Comparison of ENCODE assay signal across 8 cellular contexts in the genomic region with DNA sequence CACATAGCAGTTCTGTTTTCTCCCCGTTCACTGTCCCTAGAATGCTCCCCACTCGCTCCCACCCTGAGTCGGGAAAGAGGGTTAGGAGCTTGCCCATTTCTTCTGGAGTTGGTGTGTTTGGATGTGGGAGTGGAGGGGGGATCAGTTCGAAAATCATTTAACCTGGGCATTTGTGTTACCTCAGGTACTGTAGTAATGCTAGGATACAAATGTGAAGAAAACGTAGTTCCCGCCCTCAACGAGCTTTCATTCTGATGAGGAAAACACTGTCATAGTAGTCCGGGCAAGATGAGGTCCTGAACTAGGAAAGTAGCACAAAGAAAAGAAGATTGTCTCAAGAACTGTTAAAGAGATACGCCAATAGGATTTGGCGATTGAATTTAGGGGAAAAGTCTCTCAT. TPM values are rescaled to one million over a fixed set of nuclear protein-coding genes. Genes with fewer than 3 reads are reported as not detected.
A peak's percentile ranks its signal among the peaks of the same experiment; 100 is the strongest.
DNase-seq lines count a peak whose midpoint lies in the region; ATAC-seq, FAIRE-seq and TF ChIP-seq lines count a peak whose summit lies in the region.

No MANE protein-coding gene starts in this region.

- WGBS in GM12878 (ENCODE audit: insufficient coverage, insufficient replicate concordance, low lambda C conversion rate, missing lambda C conversion rate), result 16% methylated on average over 10 of the region's 10 CpGs
- WGBS in HepG2 (ENCODE audit: low lambda C conversion rate), result 9% methylated on average over 10 of the region's 10 CpGs
- WGBS in urinary bladder, result 16% methylated on average over 10 of the region's 10 CpGs

- TF ChIP-seq CTCF in 22Rv1 (IDR thresholded peaks at IDR 0.05) (no peak), GM12878 (IDR thresholded peaks at IDR 0.05 in 2 of 3, conservative IDR thresholded peaks at IDR 0.05 in 1 of 3; ENCODE audit: control insufficient read depth in 2 of 3, extremely low read depth in 1 of 3, insufficient read depth in 1 of 3, low read depth in 3 of 3, low read length in 3 of 3) (no peak), HepG2 (CRISPR knock-in tag; IDR thresholded peaks at IDR 0.05) (no peak)

- H2AFZ ChIP-seq in GM12878 (ENCODE audit: control insufficient read depth, low read depth, low read length) (peak overlapping the region; percentile 82; the same call in 1 of the 2 replicates), HepG2 (ENCODE audit: low read length) (peak overlapping the region; percentile 56)

- H3K4me2 ChIP-seq in GM12878 (ENCODE audit: control insufficient read depth, insufficient read depth) (peak overlapping the region; percentile 89), HepG2 (ENCODE audit: low read depth, low read length) (peak overlapping the region; percentile 76)

- SMC1A ChIA-PET in GM12878 (lab: Charles Lee; ENCODE audit: uncharacterized antibody, unreplicated experiment), result interaction anchor here (0.7 to 1.3 kb wide), 4 partner anchors 8 to 160 kb away, joined by 3 to 4 read pairs (median 3); no protein-coding TSS in a partner anchor

- TF ChIP-seq POLR2A in GM12878 (IDR thresholded peaks at IDR 0.05; ENCODE audit: low read depth, low read length), result no peak
- TF ChIP-seq POLR2A in HepG2 (IDR thresholded peaks at IDR 0.05; ENCODE audit: insufficient read depth in 1 of 2, low read depth in 2 of 2, low read length in 2 of 2), result no peak

- intact Hi-C loops in GM12878 (cut with micrococcal nuclease; ENCODE audit: unreplicated experiment), result loop anchor here (2.0 to 5.0 kb wide), 2 partner anchors 160 to 210 kb away; a partner anchor contains a TSS
- intact Hi-C loops in HepG2 (cut with micrococcal nuclease; ENCODE audit: unreplicated experiment), result no loop called here

- BruUV-seq in GM12878 (replicated peaks; lab: Mats Ljungman, UMichigan), result TSS peak; percentile 60
- BruUV-seq in HepG2 (replicated peaks; lab: Mats Ljungman, UMichigan), result TSS peak; percentile 54

- H3K79me2 ChIP-seq in GM12878 (ENCODE audit: control insufficient read depth, insufficient read depth, low read length) (peaks cover 43% of the 10 kb centered on the region), HepG2 (ENCODE audit: insufficient read depth, low read length) (peaks cover 43% of the 10 kb centered on the region)

- FAIRE-seq in GM12878 (lab: Jason Lieb, UNC), result no peak
- FAIRE-seq in HepG2 (lab: Jason Lieb, UNC), result no peak

- H3K9me3 ChIP-seq in GM12878 (replicated peaks; ENCODE audit: control insufficient read depth, insufficient read depth, low read length) (no peaks in the 10 kb centered on the region), HepG2 (ENCODE audit: low read length) (no peaks in the 10 kb centered on the region)

- CTCF ChIA-PET in GM12878 (lab: Yijun Ruan, JAX), result interaction anchor here (0.8 to 2.5 kb wide), 6 partner anchors 10 to 193 kb away, joined by 3 to 12 read pairs (median 4); no protein-coding TSS in a partner anchor
- CTCF ChIA-PET in HepG2 (lab: Yijun Ruan, JAX; ENCODE audit: low intra/inter-chr PET ratio, low total read pairs), result no interaction called here

- H3K27me3 ChIP-seq in GM12878 (replicated peaks in 1 of 2; ENCODE audit: control insufficient read depth in 2 of 2, insufficient read depth in 2 of 2, low read length in 1 of 2), result no peaks in the 10 kb centered on the region
- no peaks in the 10 kb centered on the region; a peak in 1 of 5 replicates for H3K27me3 ChIP-seq in HepG2 (ENCODE audit: control insufficient read depth in 1 of 2, insufficient read depth in 2 of 2, low read length in 2 of 2)

- no peaks in the 10 kb centered on the region for H4K20me1 ChIP-seq in GM12878 (ENCODE audit: control insufficient read depth, insufficient read depth)
- H4K20me1 ChIP-seq in HepG2 (ENCODE audit: insufficient read depth, low read length), result no peaks in the 10 kb centered on the region

- POLR2A ChIA-PET in GM12878 (lab: Charles Lee), result interaction anchor here (0.5 to 1.7 kb wide), 4 partner anchors 13 to 397 kb away, joined by 3 to 9 read pairs (median 4); a partner anchor contains a TSS
- POLR2A ChIA-PET in HepG2 (lab: Yijun Ruan, JAX), result interaction anchor here (1.0 to 1.9 kb wide), 8 partner anchors 13 to 216 kb away, joined by 3 to 7 read pairs (median 4); a partner anchor contains a TSS

- TF ChIP-seq EP300 in GM12878 (IDR thresholded peaks at IDR 0.05; ENCODE audit: borderline replicate concordance in 1 of 2, control insufficient read depth in 1 of 2, low read depth in 2 of 2, low read length in 2 of 2) (no peak), HepG2 (IDR thresholded peaks at IDR 0.05; ENCODE audit: low read depth in 2 of 2, low read length in 2 of 2) (no peak), HepG2 (CRISPR knock-in tag; IDR thresholded peaks at IDR 0.05; ENCODE audit: borderline replicate concordance) (no peak)

- RAD21 ChIA-PET in GM12878 (lab: Charles Lee; ENCODE audit: unreplicated experiment), result interaction anchor here (0.6 to 1.4 kb wide), 5 partner anchors 14 to 155 kb away, joined by 3 to 6 read pairs (median 3); no protein-coding TSS in a partner anchor

- ATAC-seq in HG03097 (IDR thresholded peaks at IDR 0.05; ENCODE audit: low FRiP score, unreplicated experiment), result peak; percentile 4
- peak; percentile 2; the same call in 1 of the 3 replicates for ATAC-seq in GM12878
- peak; percentile 40 for ATAC-seq in HepG2

- TF ChIP-seq RAD21 in GM12878 (IDR thresholded peaks at IDR 0.05; ENCODE audit: insufficient read depth, low read depth, low read length) (no peak), HepG2 (CRISPR knock-in tag; IDR thresholded peaks at IDR 0.05) (no peak)

- H3K4me3 ChIP-seq in GM12878 (peak overlapping the region; percentile 98), HepG2 (replicated peaks in 1 of 3; ENCODE audit: insufficient read depth in 1 of 3, low read depth in 2 of 3, low read length in 3 of 3) (peak overlapping the region; percentile 92 to 97 (median 97)), urinary bladder (ENCODE audit: low read depth, low read length) (peak overlapping the region; percentile 73)

- DNase-seq in GM12878 (ENCODE audit: low read depth, low spot score), result no peak
- no peak for DNase-seq in HepG2 (ENCODE audit: low spot score)
- DNase-seq in MV-4-11 (lab: John Stamatoyannopoulos, UW), result no peak
- no peak for DNase-seq in AG20443 (ENCODE audit: low spot score)
- DNase-seq in A172 (ENCODE audit: low spot score), result no peak

- peaks cover 3 to 22% of the 10 kb centered on the region in 2 experiments for H3K36me3 ChIP-seq in GM12878 (ENCODE audit: control insufficient read depth in 2 of 2, insufficient read depth in 2 of 2, low read length in 1 of 2)
- H3K36me3 ChIP-seq in HepG2 (replicated peaks in 1 of 2; ENCODE audit: control insufficient read depth in 1 of 2, insufficient read depth in 2 of 2, low read length in 2 of 2), result peaks cover 7 to 55% of the 10 kb centered on the region in 2 experiments
- H3K36me3 ChIP-seq in urinary bladder (ENCODE audit: insufficient read depth), result peaks cover 4% of the 10 kb centered on the region

- H3K9ac ChIP-seq in GM12878 (ENCODE audit: control insufficient read depth, insufficient read depth, low read length) (peak overlapping the region; percentile 82), HepG2 (ENCODE audit: insufficient read depth, low read depth, low read length) (peak overlapping the region; percentile 96)

- peaks cover 3% of the 10 kb centered on the region; the same call in 1 of the 2 replicates for H3K4me1 ChIP-seq in GM12878 (ENCODE audit: control insufficient read depth, insufficient read depth, low read length)
- peaks cover 34% of the 10 kb centered on the region for H3K4me1 ChIP-seq in HepG2 (ENCODE audit: insufficient read depth, low read length)
- H3K4me1 ChIP-seq in urinary bladder (ENCODE audit: insufficient read depth), result no peaks in the 10 kb centered on the region

- H3K27ac ChIP-seq in 22Rv1, result peak overlapping the region; percentile 76
- peak overlapping the region; percentile 61 for H3K27ac ChIP-seq in GM12878 (ENCODE audit: control insufficient read depth, insufficient read depth)
- peak overlapping the region; percentile 75 for H3K27ac ChIP-seq in HepG2 (ENCODE audit: extremely low read length, insufficient read depth, low read length)
- H3K27ac ChIP-seq in urinary bladder (ENCODE audit: low read depth), result no peak overlapping the region

- in situ Hi-C loops in GM12878 (cut with MboI) (loop anchor here (5.0 kb wide), 1 partner anchor 210 kb away; a partner anchor contains a TSS), HepG2 (cut with HindIII; ENCODE audit: extremely low pct_ligation_motif_present, low pct_unique_long_range_greater_than_20kb) (no loop called here)

RNA-seq across cellular contexts. Expression of a gene that starts 0.5 kb away (rescaled TPM):
- 32.1 and 37.3 TPM in 2 replicates for total RNA-seq in GM12878 (2013; cell fraction: nucleolus; rRNA removed)
- 138 and 162 TPM in 2 replicates for total RNA-seq in GM12878 (2014; rRNA removed)
- total RNA-seq in GM12878 (2014; rRNA removed; fragmentation: Illumina TruSeq; extraction: Trizol), result 114 and 119 TPM in 2 replicates
- total RNA-seq in GM12878 (2021), result 117 and 120 TPM in 2 replicates
- polyA plus RNA-seq in GM12878 (2011; ENCODE audit: low read depth), result 116 TPM
- polyA plus RNA-seq in GM12878 (2011; rRNA removed), result 198 and 232 TPM in 2 replicates
- 348 and 397 TPM in 2 replicates for polyA plus RNA-seq in GM12878 (2011; cell fraction: cytosol; rRNA removed)
- 178 and 185 TPM in 2 replicates for polyA plus RNA-seq in GM12878 (2011; cell fraction: nucleus; rRNA removed)
- polyA plus RNA-seq in GM12878 (2012), result 84.8 and 109 TPM in 2 replicates
- 142 and 159 TPM in 2 replicates for polyA plus RNA-seq in GM12878 (2014; fragmentation: Illumina TruSeq; extraction: Trizol)
- polyA plus RNA-seq in GM12878 (2014; fragmentation: Nextera tagmentation; extraction: Ambion mirVana), result 100 to 1,000 TPM; 469 to 775 TPM
- 119 and 133 TPM in 2 replicates for polyA plus RNA-seq in GM12878 (2014; rRNA removed)
- polyA plus RNA-seq in GM12878 (2016; fragmentation: Nextera tagmentation; extraction: Ambion mirVana), result 100 to 1,000 TPM; 312 to 346 TPM
- polyA minus RNA-seq in GM12878 (2011; rRNA and poly(A)+ RNA removed), result 304 and 353 TPM in 2 replicates
- 64.4 and 76.7 TPM in 2 replicates for polyA minus RNA-seq in GM12878 (2011; cell fraction: cytosol; rRNA and poly(A)+ RNA removed)
- polyA minus RNA-seq in GM12878 (2011; cell fraction: nucleus; rRNA and poly(A)+ RNA removed), result 25.6 and 48.9 TPM in 2 replicates
- 123 and 187 TPM in 2 replicates for total RNA-seq in HepG2 (2016; rRNA removed; fragmentation: Illumina TruSeq; extraction: Trizol)
- 14.7 and 15.7 TPM in 2 replicates for total RNA-seq in HepG2 (2016; cell fraction: cytosol; rRNA removed; fragmentation: Illumina TruSeq; extraction: Trizol; ENCODE audit: low read depth)
- 133 and 194 TPM in 2 replicates for total RNA-seq in HepG2 (2016; cell fraction: insoluble cytoplasmic fraction; rRNA removed; fragmentation: Illumina TruSeq; extraction: Trizol)
- 36.7 and 46.5 TPM in 2 replicates for total RNA-seq in HepG2 (2016; cell fraction: membrane; rRNA removed; fragmentation: Illumina TruSeq; extraction: Trizol)
- 59.2 and 72.0 TPM in 2 replicates for total RNA-seq in HepG2 (2016; cell fraction: nucleus; rRNA removed; fragmentation: Illumina TruSeq; extraction: Trizol)
- polyA plus RNA-seq in HepG2 (2011; rRNA removed), result 117 and 131 TPM in 2 replicates
- polyA plus RNA-seq in HepG2 (2011; cell fraction: cytosol; rRNA removed), result 110 and 143 TPM in 2 replicates
- 55.2 and 68.9 TPM in 2 replicates for polyA plus RNA-seq in HepG2 (2011; cell fraction: nucleus; rRNA removed)
- polyA plus RNA-seq in HepG2 (2012), result 81.8 and 87.4 TPM in 2 replicates
- polyA plus RNA-seq in HepG2 (2016; cell fraction: cytosol; fragmentation: Illumina TruSeq; extraction: Trizol; ENCODE audit: low read depth), result 15.3 and 16.3 TPM in 2 replicates
- polyA plus RNA-seq in HepG2 (2016; cell fraction: insoluble cytoplasmic fraction; fragmentation: Illumina TruSeq; extraction: Trizol; ENCODE audit: low read depth), result 172 and 198 TPM in 2 replicates
- 35.7 and 38.8 TPM in 2 replicates for polyA plus RNA-seq in HepG2 (2016; cell fraction: membrane; fragmentation: Illumina TruSeq; extraction: Trizol; ENCODE audit: low read depth)
- 93.2 and 95.0 TPM in 2 replicates for polyA plus RNA-seq in HepG2 (2016; cell fraction: nucleus; fragmentation: Illumina TruSeq; extraction: Trizol; ENCODE audit: insufficient read depth, low read depth)
- 413 and 446 TPM in 2 replicates for polyA minus RNA-seq in HepG2 (2011; rRNA and poly(A)+ RNA removed; ENCODE audit: low replicate concordance)
- 60.0 and 64.5 TPM in 2 replicates for polyA minus RNA-seq in HepG2 (2011; cell fraction: cytosol; rRNA and poly(A)+ RNA removed)
- 20.6 and 32.0 TPM in 2 replicates for polyA minus RNA-seq in HepG2 (2011; cell fraction: nucleus; rRNA and poly(A)+ RNA removed)
- total RNA-seq in urinary bladder, result 166 TPM
- 180 TPM for polyA plus RNA-seq in urinary bladder
- total RNA-seq in A172 (2014; rRNA removed; shearing (Covaris generic)), result 109 and 124 TPM in 2 replicates

RNA-seq across cellular contexts. Expression of a gene that starts 0.7 kb away (rescaled TPM):
- 13.3 and 13.4 TPM in 2 replicates for total RNA-seq in GM12878 (2013; cell fraction: nucleolus; rRNA removed)
- total RNA-seq in GM12878 (2014; rRNA removed) (143 and 155 TPM in 2 replicates), GM12878 (2014; rRNA removed; fragmentation: Illumina TruSeq; extraction: Trizol) (71.5 and 76.0 TPM in 2 replicates), GM12878 (2021) (72.7 and 83.0 TPM in 2 replicates), HepG2 (2016; rRNA removed; fragmentation: Illumina TruSeq; extraction: Trizol) (98.3 and 125 TPM in 2 replicates), urinary bladder (57.0 TPM)
- polyA plus RNA-seq in GM12878 (2011; ENCODE audit: low read depth), result 29.5 TPM
- polyA plus RNA-seq in GM12878 (2011; rRNA removed) (76.8 and 92.4 TPM in 2 replicates), GM12878 (2014; fragmentation: Illumina TruSeq; extraction: Trizol) (26.4 and 64.9 TPM in 2 replicates), GM12878 (2014; fragmentation: Nextera tagmentation; extraction: Ambion mirVana) (100 to 1,000 TPM; 247 to 271 TPM), GM12878 (2014; rRNA removed) (123 and 154 TPM in 2 replicates), GM12878 (2016; fragmentation: Nextera tagmentation; extraction: Ambion mirVana) (100 to 1,000 TPM; 201 to 214 TPM), HepG2 (2011; rRNA removed) (84.5 and 87.5 TPM in 2 replicates), urinary bladder (82.9 TPM)
- 91.5 and 120 TPM in 2 replicates for polyA plus RNA-seq in GM12878 (2011; cell fraction: cytosol; rRNA removed)
- polyA plus RNA-seq in GM12878 (2011; cell fraction: nucleus; rRNA removed), result 43.3 and 53.0 TPM in 2 replicates
- polyA plus RNA-seq in GM12878 (2012), result 59.6 and 80.0 TPM in 2 replicates
- polyA minus RNA-seq in GM12878 (2011; rRNA and poly(A)+ RNA removed), result 24.4 and 28.1 TPM in 2 replicates
- polyA minus RNA-seq in GM12878 (2011; cell fraction: cytosol; rRNA and poly(A)+ RNA removed), result 6.9 and 7.2 TPM in 2 replicates
- polyA minus RNA-seq in GM12878 (2011; cell fraction: nucleus; rRNA and poly(A)+ RNA removed), result 11.9 and 14.5 TPM in 2 replicates
- 86.0 and 99.1 TPM in 2 replicates for total RNA-seq in HepG2 (2016; cell fraction: cytosol; rRNA removed; fragmentation: Illumina TruSeq; extraction: Trizol; ENCODE audit: low read depth)
- total RNA-seq in HepG2 (2016; cell fraction: insoluble cytoplasmic fraction; rRNA removed; fragmentation: Illumina TruSeq; extraction: Trizol), result 95.4 and 137 TPM in 2 replicates
- total RNA-seq in HepG2 (2016; cell fraction: membrane; rRNA removed; fragmentation: Illumina TruSeq; extraction: Trizol), result 151 and 157 TPM in 2 replicates
- 41.0 and 42.0 TPM in 2 replicates for total RNA-seq in HepG2 (2016; cell fraction: nucleus; rRNA removed; fragmentation: Illumina TruSeq; extraction: Trizol)
- 56.0 and 67.8 TPM in 2 replicates for polyA plus RNA-seq in HepG2 (2011; cell fraction: cytosol; rRNA removed)
- polyA plus RNA-seq in HepG2 (2011; cell fraction: nucleus; rRNA removed), result 18.9 and 27.2 TPM in 2 replicates
- polyA plus RNA-seq in HepG2 (2012), result 42.6 and 43.7 TPM in 2 replicates
- polyA plus RNA-seq in HepG2 (2016; cell fraction: cytosol; fragmentation: Illumina TruSeq; extraction: Trizol; ENCODE audit: low read depth), result 105 and 110 TPM in 2 replicates
- 119 and 131 TPM in 2 replicates for polyA plus RNA-seq in HepG2 (2016; cell fraction: insoluble cytoplasmic fraction; fragmentation: Illumina TruSeq; extraction: Trizol; ENCODE audit: low read depth)
- 134 and 136 TPM in 2 replicates for polyA plus RNA-seq in HepG2 (2016; cell fraction: membrane; fragmentation: Illumina TruSeq; extraction: Trizol; ENCODE audit: low read depth)
- 53.8 and 59.9 TPM in 2 replicates for polyA plus RNA-seq in HepG2 (2016; cell fraction: nucleus; fragmentation: Illumina TruSeq; extraction: Trizol; ENCODE audit: insufficient read depth, low read depth)
- 15.2 and 38.1 TPM in 2 replicates for polyA minus RNA-seq in HepG2 (2011; rRNA and poly(A)+ RNA removed; ENCODE audit: low replicate concordance)
- polyA minus RNA-seq in HepG2 (2011; cell fraction: cytosol; rRNA and poly(A)+ RNA removed), result 6.4 and 8.4 TPM in 2 replicates
- 10.0 and 14.3 TPM in 2 replicates for polyA minus RNA-seq in HepG2 (2011; cell fraction: nucleus; rRNA and poly(A)+ RNA removed)
- total RNA-seq in A172 (2014; rRNA removed; shearing (Covaris generic)), result 56.7 and 61.3 TPM in 2 replicates

RNA-seq across cellular contexts. Expression of a gene that starts 13.1 kb away (rescaled TPM):
- total RNA-seq in GM12878 (2013; cell fraction: nucleolus; rRNA removed), result 30.5 and 33.5 TPM in 2 replicates
- total RNA-seq in GM12878 (2014; rRNA removed) (16.3 and 20.6 TPM in 2 replicates), GM12878 (2014; rRNA removed; fragmentation: Illumina TruSeq; extraction: Trizol) (38.7 TPM in 2 replicates), GM12878 (2021) (18.1 and 19.2 TPM in 2 replicates), HepG2 (2016; rRNA removed; fragmentation: Illumina TruSeq; extraction: Trizol) (22.5 and 31.8 TPM in 2 replicates), urinary bladder (29.3 TPM)
- polyA plus RNA-seq in GM12878 (2011; ENCODE audit: low read depth), result 23.0 TPM
- polyA plus RNA-seq in GM12878 (2011; rRNA removed) (22.3 and 37.5 TPM in 2 replicates), GM12878 (2014; fragmentation: Illumina TruSeq; extraction: Trizol) (43.3 and 53.9 TPM in 2 replicates), GM12878 (2014; fragmentation: Nextera tagmentation; extraction: Ambion mirVana) (10 to 100 TPM in 1 of 2 experiments, 1 to 10 TPM in 1; 9.6 to 11.5 TPM), GM12878 (2014; rRNA removed) (14.7 and 17.6 TPM in 2 replicates), GM12878 (2016; fragmentation: Nextera tagmentation; extraction: Ambion mirVana) (10 to 100 TPM; 19.2 to 21.5 TPM), HepG2 (2011; rRNA removed) (8.3 and 11.2 TPM in 2 replicates), urinary bladder (16.0 TPM)
- polyA plus RNA-seq in GM12878 (2011; cell fraction: cytosol; rRNA removed), result 8.9 and 9.2 TPM in 2 replicates
- 14.9 and 15.0 TPM in 2 replicates for polyA plus RNA-seq in GM12878 (2011; cell fraction: nucleus; rRNA removed)
- polyA plus RNA-seq in GM12878 (2012), result 17.5 and 21.9 TPM in 2 replicates
- 19.4 and 20.2 TPM in 2 replicates for polyA minus RNA-seq in GM12878 (2011; rRNA and poly(A)+ RNA removed)
- 9.8 and 12.3 TPM in 2 replicates for polyA minus RNA-seq in GM12878 (2011; cell fraction: cytosol; rRNA and poly(A)+ RNA removed)
- polyA minus RNA-seq in GM12878 (2011; cell fraction: nucleus; rRNA and poly(A)+ RNA removed), result 10.4 and 14.6 TPM in 2 replicates
- 5.5 and 7.1 TPM in 2 replicates for total RNA-seq in HepG2 (2016; cell fraction: cytosol; rRNA removed; fragmentation: Illumina TruSeq; extraction: Trizol; ENCODE audit: low read depth)
- 24.1 and 31.3 TPM in 2 replicates for total RNA-seq in HepG2 (2016; cell fraction: insoluble cytoplasmic fraction; rRNA removed; fragmentation: Illumina TruSeq; extraction: Trizol)
- total RNA-seq in HepG2 (2016; cell fraction: membrane; rRNA removed; fragmentation: Illumina TruSeq; extraction: Trizol), result 21.5 and 25.6 TPM in 2 replicates
- total RNA-seq in HepG2 (2016; cell fraction: nucleus; rRNA removed; fragmentation: Illumina TruSeq; extraction: Trizol), result 12.3 and 17.7 TPM in 2 replicates
- 5.9 and 8.2 TPM in 2 replicates for polyA plus RNA-seq in HepG2 (2011; cell fraction: cytosol; rRNA removed)
- 3.1 and 4.5 TPM in 2 replicates for polyA plus RNA-seq in HepG2 (2011; cell fraction: nucleus; rRNA removed)
- 15.3 and 16.6 TPM in 2 replicates for polyA plus RNA-seq in HepG2 (2012)
- polyA plus RNA-seq in HepG2 (2016; cell fraction: cytosol; fragmentation: Illumina TruSeq; extraction: Trizol; ENCODE audit: low read depth), result 5.3 and 5.9 TPM in 2 replicates
- polyA plus RNA-seq in HepG2 (2016; cell fraction: insoluble cytoplasmic fraction; fragmentation: Illumina TruSeq; extraction: Trizol; ENCODE audit: low read depth), result 31.6 and 37.6 TPM in 2 replicates
- 13.7 and 14.2 TPM in 2 replicates for polyA plus RNA-seq in HepG2 (2016; cell fraction: membrane; fragmentation: Illumina TruSeq; extraction: Trizol; ENCODE audit: low read depth)
- polyA plus RNA-seq in HepG2 (2016; cell fraction: nucleus; fragmentation: Illumina TruSeq; extraction: Trizol; ENCODE audit: insufficient read depth, low read depth), result 17.2 and 18.1 TPM in 2 replicates
- 7.3 and 9.0 TPM in 2 replicates for polyA minus RNA-seq in HepG2 (2011; rRNA and poly(A)+ RNA removed; ENCODE audit: low replicate concordance)
- 8.0 and 9.8 TPM in 2 replicates for polyA minus RNA-seq in HepG2 (2011; cell fraction: cytosol; rRNA and poly(A)+ RNA removed)
- 9.3 and 14.2 TPM in 2 replicates for polyA minus RNA-seq in HepG2 (2011; cell fraction: nucleus; rRNA and poly(A)+ RNA removed)
- total RNA-seq in A172 (2014; rRNA removed; shearing (Covaris generic)), result 18.3 and 19.0 TPM in 2 replicates

RNA-seq across cellular contexts. Expression of a gene that starts 13.4 kb away (rescaled TPM):
- 0.69 and 2.1 TPM in 2 replicates for total RNA-seq in GM12878 (2013; cell fraction: nucleolus; rRNA removed)
- total RNA-seq in GM12878 (2014; rRNA removed) (0.73 and 1.2 TPM in 2 replicates), GM12878 (2014; rRNA removed; fragmentation: Illumina TruSeq; extraction: Trizol) (0.92 and 1.9 TPM in 2 replicates), GM12878 (2021) (0.51 and 0.58 TPM in 2 replicates), HepG2 (2016; rRNA removed; fragmentation: Illumina TruSeq; extraction: Trizol) (2.7 and 2.8 TPM in 2 replicates), urinary bladder (4.5 TPM)
- polyA plus RNA-seq in GM12878 (2011; ENCODE audit: low read depth), result 1.0 TPM
- polyA plus RNA-seq in GM12878 (2011; rRNA removed) (0.60 and 0.85 TPM in 2 replicates), GM12878 (2014; fragmentation: Illumina TruSeq; extraction: Trizol) (0.90 and 1.4 TPM in 2 replicates), GM12878 (2014; fragmentation: Nextera tagmentation; extraction: Ambion mirVana) (1 to 10 TPM; 1.7 to 3.0 TPM), GM12878 (2014; rRNA removed) (0.32 and 0.73 TPM in 2 replicates), GM12878 (2016; fragmentation: Nextera tagmentation; extraction: Ambion mirVana) (1 to 10 TPM; 2.2 TPM), HepG2 (2011; rRNA removed) (0.49 and 0.61 TPM in 2 replicates), urinary bladder (1.0 TPM)
- 0.19 and 0.23 TPM in 2 replicates for polyA plus RNA-seq in GM12878 (2011; cell fraction: cytosol; rRNA removed)
- polyA plus RNA-seq in GM12878 (2011; cell fraction: nucleus; rRNA removed), result 0.47 and 0.66 TPM in 2 replicates
- 0.72 and 0.80 TPM in 2 replicates for polyA plus RNA-seq in GM12878 (2012)
- polyA minus RNA-seq in GM12878 (2011; rRNA and poly(A)+ RNA removed), result 0.37 TPM in 1 of 2 replicates, not detected in the other
- not detected in 2 replicates for polyA minus RNA-seq in GM12878 (2011; cell fraction: cytosol; rRNA and poly(A)+ RNA removed)
- polyA minus RNA-seq in GM12878 (2011; cell fraction: nucleus; rRNA and poly(A)+ RNA removed), result 0.24 and 0.67 TPM in 2 replicates
- total RNA-seq in HepG2 (2016; cell fraction: cytosol; rRNA removed; fragmentation: Illumina TruSeq; extraction: Trizol; ENCODE audit: low read depth), result 0.53 and 1.0 TPM in 2 replicates
- 2.0 and 2.4 TPM in 2 replicates for total RNA-seq in HepG2 (2016; cell fraction: insoluble cytoplasmic fraction; rRNA removed; fragmentation: Illumina TruSeq; extraction: Trizol)
- 1.1 and 1.4 TPM in 2 replicates for total RNA-seq in HepG2 (2016; cell fraction: membrane; rRNA removed; fragmentation: Illumina TruSeq; extraction: Trizol)
- 0.93 and 2.3 TPM in 2 replicates for total RNA-seq in HepG2 (2016; cell fraction: nucleus; rRNA removed; fragmentation: Illumina TruSeq; extraction: Trizol)
- 0.23 and 0.24 TPM in 2 replicates for polyA plus RNA-seq in HepG2 (2011; cell fraction: cytosol; rRNA removed)
- polyA plus RNA-seq in HepG2 (2011; cell fraction: nucleus; rRNA removed), result 0.50 and 0.55 TPM in 2 replicates
- polyA plus RNA-seq in HepG2 (2012), result 0.24 and 0.52 TPM in 2 replicates
- 0.49 and 0.62 TPM in 2 replicates for polyA plus RNA-seq in HepG2 (2016; cell fraction: cytosol; fragmentation: Illumina TruSeq; extraction: Trizol; ENCODE audit: low read depth)
- polyA plus RNA-seq in HepG2 (2016; cell fraction: insoluble cytoplasmic fraction; fragmentation: Illumina TruSeq; extraction: Trizol; ENCODE audit: low read depth), result 1.7 and 2.2 TPM in 2 replicates
- polyA plus RNA-seq in HepG2 (2016; cell fraction: membrane; fragmentation: Illumina TruSeq; extraction: Trizol; ENCODE audit: low read depth), result 0.73 and 0.88 TPM in 2 replicates
- polyA plus RNA-seq in HepG2 (2016; cell fraction: nucleus; fragmentation: Illumina TruSeq; extraction: Trizol; ENCODE audit: insufficient read depth, low read depth), result 1.6 and 2.0 TPM in 2 replicates
- 0.16 and 0.65 TPM in 2 replicates for polyA minus RNA-seq in HepG2 (2011; rRNA and poly(A)+ RNA removed; ENCODE audit: low replicate concordance)
- polyA minus RNA-seq in HepG2 (2011; cell fraction: cytosol; rRNA and poly(A)+ RNA removed), result not detected in 2 replicates
- 0.52 and 1.1 TPM in 2 replicates for polyA minus RNA-seq in HepG2 (2011; cell fraction: nucleus; rRNA and poly(A)+ RNA removed)
- 3.3 and 3.4 TPM in 2 replicates for total RNA-seq in A172 (2014; rRNA removed; shearing (Covaris generic))
